In genomic region chrX:127457161-127457560, GRCh38 we compare ENCODE assay signal across 22 cellular contexts.
"Had no signal": no experiment of that assay in that cellular context is flagged by ENCODE, and none has a peak within 500 bp of the region (broad histone marks: within the 10 kb centered on the region; RNA-seq: fewer than 3 reads in every experiment).

No MANE protein-coding gene starts in this region.

- DNase-seq: IMR-90, Karpas-422, KG1, MM.1S, NCI-H1092 treated with DMSO at 0.1 percent for 48 hours, NCI-H1436, NCI-H187, NCI-H2029, NCI-H2081 treated with DMSO at 0.1 percent for 48 hours, NCI-H2171, NCI-H226, NCI-H446, NCI-H510A, NCI-H524 treated with DMSO at 0.1 percent for 48 hours, NCI-H69, NCI-H774, Right ventricle myocardium superior, RPMI8226, SIG-M5, SK-N-SH, SW 1271 had no signal

- FAIRE-seq: HepG2 had no signal
